23 cellular contexts compared by ENCODE assay signal in the genomic region with DNA sequence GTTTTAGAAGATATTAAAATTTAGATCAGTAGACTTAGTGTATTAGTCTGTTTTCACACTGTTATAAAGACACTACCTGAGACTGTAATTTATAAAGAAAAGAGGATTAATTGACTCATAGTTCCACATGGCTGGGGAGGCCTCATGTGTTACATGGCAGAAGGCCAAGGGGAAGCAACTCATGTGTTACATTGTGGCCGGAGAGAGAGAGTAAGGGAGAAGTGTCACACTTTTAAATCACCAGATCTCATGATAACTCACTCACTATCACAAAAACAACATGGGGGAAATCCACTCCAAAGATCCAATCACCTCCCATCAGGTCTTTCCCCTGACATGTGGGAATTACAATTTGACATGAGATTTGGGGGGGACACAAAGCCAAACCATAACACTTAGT.
DNase-seq lines count a peak whose midpoint lies in the region; FAIRE-seq and TF ChIP-seq lines count a peak whose summit lies in the region.
"Had no signal": no experiment of that assay in that cellular context is flagged by ENCODE, and none has a peak within 500 bp of the region (broad histone marks: within the 10 kb centered on the region; RNA-seq: fewer than 3 reads in every experiment).

No MANE protein-coding gene starts in this region.

- peak; percentile 19 for DNase-seq in ELR (ENCODE audit: low read depth)
- peak; percentile 24 to 62 for DNase-seq in NCI-H524 (lab: John Stamatoyannopoulos, UW)
- peak; percentile 7 for DNase-seq in bronchial epithelial cell (ENCODE audit: low read depth)
- DNase-seq in nephron progenitor cell = no peak
- DNase-seq in stimulated activated CD4-positive, alpha-beta T cell treated with anti-CD3 and anti-CD28 coated beads, Interleukin-2, amount 100 ng/mL, for 48 hours = no peak
- no peak for DNase-seq in central memory CD4-positive, alpha-beta T cell
- no peak for DNase-seq in activated naive CD8-positive, alpha-beta T cell treated with anti-CD3 and anti-CD28 coated beads for 36 hours
- DNase-seq: activated CD8-positive, alpha-beta memory T cell treated with anti-CD3 and anti-CD28 coated beads, Interleukin-2, amount 50 U/mL, for 4 hours; body of pancreas; effector CD8-positive, alpha-beta T cell; GDM1; glutamatergic neuron; Karpas-422; left lung; naive thymus-derived CD8-positive, alpha-beta T cell; NCI-H1417; pancreas; stimulated activated CD4-positive, alpha-beta T cell treated with anti-CD3 and anti-CD28 coated beads, Interleukin-15, amount 100 ng/mL, for 24 hours; WERI-Rb-1 had no signal

- peaks cover 17% of the 10 kb centered on the region for H3K9me3 Mint-ChIP-seq in nephron progenitor cell
- peaks cover 16% of the 10 kb centered on the region for H3K9me3 Mint-ChIP-seq in activated naive CD8-positive, alpha-beta T cell treated with anti-CD3 and anti-CD28 coated beads for 36 hours

- TF ChIP-seq CTCF in bronchial epithelial cell (IDR thresholded peaks at IDR 0.05; ENCODE audit: insufficient read depth, low read length, severe bottlenecking) (no peak), nephron progenitor cell (IDR thresholded peaks at IDR 0.05) (no peak)

- peaks cover 26% of the 10 kb centered on the region for H3K4me1 Mint-ChIP-seq in nephron progenitor cell
- no peaks in the 10 kb centered on the region for H3K4me1 Mint-ChIP-seq in activated naive CD8-positive, alpha-beta T cell treated with anti-CD3 and anti-CD28 coated beads for 36 hours
- H3K4me1 Mint-ChIP-seq: activated T-helper 17 cell treated with anti-CD3 and anti-CD28 coated beads, Interleukin-2, amount 50 U/mL, for 72 hours; naive thymus-derived CD8-positive, alpha-beta T cell had no signal

- H3K36me3 Mint-ChIP-seq in nephron progenitor cell (ENCODE audit: low read depth) = no peaks in the 10 kb centered on the region
- H3K36me3 Mint-ChIP-seq in activated naive CD8-positive, alpha-beta T cell treated with anti-CD3 and anti-CD28 coated beads for 36 hours = peaks cover 1% of the 10 kb centered on the region
- H3K36me3 Mint-ChIP-seq: activated naive CD8-positive, alpha-beta T cell; mesothelial cell of epicardium; naive thymus-derived CD8-positive, alpha-beta T cell had no signal

- H3K27ac Mint-ChIP-seq in nephron progenitor cell = peak overlapping the region; percentile 92
- no peak overlapping the region for H3K27ac Mint-ChIP-seq in activated naive CD8-positive, alpha-beta T cell treated with anti-CD3 and anti-CD28 coated beads for 36 hours
- H3K27ac Mint-ChIP-seq: activated naive CD8-positive, alpha-beta T cell; activated T-helper 17 cell treated with anti-CD3 and anti-CD28 coated beads, Interleukin-2, amount 50 U/mL, for 72 hours; mesothelial cell of epicardium; naive thymus-derived CD8-positive, alpha-beta T cell; T-helper 1 cell treated with Interleukin-12 subunit alpha and Interleukin-12 subunit beta and Interleukin-4 antibody, amounts not matched to agents 30 μg/mL and 1 μg/mL, for 36 hours had no signal

- H3K4me3 ChIP-seq in bronchial epithelial cell (ENCODE audit: low read depth, low read length) = no peak overlapping the region
- H3K4me3 ChIP-seq: body of pancreas, left lung, pancreas had no signal

- no peaks in the 10 kb centered on the region for H3K27me3 ChIP-seq in bronchial epithelial cell (ENCODE audit: control insufficient read depth, insufficient read depth, low read length)
- H3K27me3 ChIP-seq: body of pancreas, left lung, pancreas had no signal

- H3K27me3 Mint-ChIP-seq in nephron progenitor cell (ENCODE audit: low read depth, poor library complexity) = peaks cover 7% of the 10 kb centered on the region
- H3K27me3 Mint-ChIP-seq in activated naive CD8-positive, alpha-beta T cell treated with anti-CD3 and anti-CD28 coated beads for 36 hours = no peaks in the 10 kb centered on the region
- H3K27me3 Mint-ChIP-seq: activated naive CD8-positive, alpha-beta T cell; activated T-helper 17 cell treated with anti-CD3 and anti-CD28 coated beads, Interleukin-2, amount 50 U/mL, for 72 hours; naive thymus-derived CD8-positive, alpha-beta T cell had no signal

- H3K4me3 Mint-ChIP-seq in nephron progenitor cell = no peak overlapping the region
- H3K4me3 Mint-ChIP-seq in activated naive CD8-positive, alpha-beta T cell treated with anti-CD3 and anti-CD28 coated beads for 36 hours = no peak overlapping the region
- H3K4me3 Mint-ChIP-seq: activated naive CD8-positive, alpha-beta T cell; activated T-helper 17 cell treated with anti-CD3 and anti-CD28 coated beads, Interleukin-2, amount 50 U/mL, for 72 hours; mesothelial cell of epicardium; naive thymus-derived CD8-positive, alpha-beta T cell; T-helper 1 cell treated with Interleukin-12 subunit alpha and Interleukin-12 subunit beta and Interleukin-4 antibody, amounts not matched to agents 30 μg/mL and 1 μg/mL, for 36 hours had no signal

- no peaks in the 10 kb centered on the region for H3K36me3 ChIP-seq in bronchial epithelial cell (ENCODE audit: control insufficient read depth, insufficient read depth, low read length)
- H3K36me3 ChIP-seq: left lung, pancreas, WERI-Rb-1 had no signal

- FAIRE-seq in bronchial epithelial cell (lab: Jason Lieb, UNC) = no peak
- FAIRE-seq: pancreas had no signal

Comparison
In these comparisons a context has a peak if more than half of its experiments do, and no peak if none do; other contexts are left out.
1. DNase-seq: peak in ELR (single experiment), NCI-H524 (2 of 2) and bronchial epithelial cell (single experiment); none in nephron progenitor cell (single experiment), stimulated activated CD4-positive, alpha-beta T cell treated with anti-CD3 and anti-CD28 coated beads, Interleukin-2, amount 100 ng/mL, for 48 hours (0 of 2), central memory CD4-positive, alpha-beta T cell (single experiment) and activated naive CD8-positive, alpha-beta T cell treated with anti-CD3 and anti-CD28 coated beads for 36 hours (single experiment).